26 cellular contexts compared by ENCODE assay signal in the genomic region with DNA sequence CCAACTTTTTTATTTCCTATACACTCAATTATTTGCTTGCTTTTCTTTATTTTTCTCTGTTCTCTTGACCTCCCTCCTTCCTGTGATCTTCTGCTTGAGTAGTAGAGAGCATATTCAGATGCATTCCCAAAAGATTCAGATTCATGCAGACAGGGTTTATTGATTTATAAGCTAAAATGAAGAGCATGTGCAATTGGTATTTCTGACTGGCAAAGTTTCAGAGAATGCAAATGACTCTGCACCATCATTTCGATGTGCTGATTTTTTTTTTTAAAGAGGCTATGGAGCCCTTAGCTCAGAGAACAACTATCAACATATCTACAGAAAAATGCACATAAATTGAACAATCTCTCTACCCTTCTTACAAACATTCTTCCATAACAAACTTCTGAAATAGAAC.
"Had no signal": no experiment of that assay in that cellular context is flagged by ENCODE, and none has a peak within 500 bp of the region (broad histone marks: within the 10 kb centered on the region; RNA-seq: fewer than 3 reads in every experiment).

No MANE protein-coding gene starts in this region.

- H3K27ac ChIP-seq: adrenal gland, body of pancreas, breast epithelium, SJCRH30 had no signal

- H3K36me3 Mint-ChIP-seq: activated CD8-positive, alpha-beta memory T cell treated with anti-CD3 and anti-CD28 coated beads, Interleukin-2, amount 10 ng/mL, durations not matched to agents 7 days and 5 days; activated naive CD4-positive, alpha-beta T cell treated with anti-CD3 and anti-CD28 coated beads, Interleukin-2, amount 50 U/mL, for 24 hours; activated naive CD8-positive, alpha-beta T cell treated with anti-CD3 and anti-CD28 coated beads, Interleukin-2, amount 10 ng/mL, durations not matched to agents 7 days and 5 days had no signal

- H3K27ac Mint-ChIP-seq: activated CD4-positive, alpha-beta T cell treated with anti-CD3 and anti-CD28 coated beads, Interleukin-2, amount 10 ng/mL, durations not matched to agents 24 days and 14 days; activated CD8-positive, alpha-beta memory T cell treated with anti-CD3 and anti-CD28 coated beads, Interleukin-2, amount 10 ng/mL, durations not matched to agents 7 days and 5 days; activated naive CD4-positive, alpha-beta T cell treated with anti-CD3 and anti-CD28 coated beads, Interleukin-2, amount 50 U/mL, for 24 hours; activated naive CD8-positive, alpha-beta T cell treated with anti-CD3 and anti-CD28 coated beads, Interleukin-2, amount 10 ng/mL, durations not matched to agents 7 days and 5 days; activated T-helper 2 cell treated with anti-CD3 and anti-CD28 coated beads, Interferon-gamma antibody, Interleukin-2, Interleukin-4, amounts not matched to agents 10 μg/mL and 5 μg/mL and 100 μg/mL, durations not matched to agents 14 hours and 24 hours and 36 hours; T-helper 1 cell treated with Interleukin-12 subunit alpha and Interleukin-12 subunit beta and Interleukin-4 antibody, amounts not matched to agents 30 μg/mL and 1 μg/mL, for 36 hours; T-helper 2 cell treated with Interferon-gamma antibody and Interleukin-4, amounts not matched to agents 5 μg/mL and 100 μg/mL, for 36 hours had no signal

- H3K27me3 Mint-ChIP-seq: activated CD4-positive, alpha-beta T cell treated with anti-CD3 and anti-CD28 coated beads, Interleukin-2, amount 10 ng/mL, durations not matched to agents 24 days and 14 days; activated CD8-positive, alpha-beta memory T cell treated with anti-CD3 and anti-CD28 coated beads, Interleukin-2, amount 10 ng/mL, durations not matched to agents 7 days and 5 days; activated naive CD4-positive, alpha-beta T cell treated with anti-CD3 and anti-CD28 coated beads, Interleukin-2, amount 50 U/mL, for 24 hours had no signal

- H3K4me3 Mint-ChIP-seq: activated CD4-positive, alpha-beta T cell treated with anti-CD3 and anti-CD28 coated beads, Interleukin-2, amount 10 ng/mL, durations not matched to agents 24 days and 14 days; activated CD8-positive, alpha-beta memory T cell treated with anti-CD3 and anti-CD28 coated beads, Interleukin-2, amount 10 ng/mL, durations not matched to agents 7 days and 5 days; activated naive CD4-positive, alpha-beta T cell treated with anti-CD3 and anti-CD28 coated beads, Interleukin-2, amount 50 U/mL, for 24 hours; activated naive CD8-positive, alpha-beta T cell treated with anti-CD3 and anti-CD28 coated beads, Interleukin-2, amount 10 ng/mL, durations not matched to agents 7 days and 5 days; T-helper 1 cell treated with Interleukin-12 subunit alpha and Interleukin-12 subunit beta and Interleukin-4 antibody, amounts not matched to agents 30 μg/mL and 1 μg/mL, for 36 hours; T-helper 2 cell treated with Interferon-gamma antibody and Interleukin-4, amounts not matched to agents 5 μg/mL and 100 μg/mL, for 36 hours had no signal

- H3K27me3 ChIP-seq: adrenal gland, body of pancreas, breast epithelium, SJCRH30 had no signal

- H3K9me3 Mint-ChIP-seq: activated CD4-positive, alpha-beta T cell treated with anti-CD3 and anti-CD28 coated beads, Interleukin-2, amount 10 ng/mL, durations not matched to agents 24 days and 14 days; activated naive CD4-positive, alpha-beta T cell treated with anti-CD3 and anti-CD28 coated beads, Interleukin-2, amount 50 U/mL, for 24 hours; activated naive CD8-positive, alpha-beta T cell treated with anti-CD3 and anti-CD28 coated beads, Interleukin-2, amount 10 ng/mL, durations not matched to agents 7 days and 5 days; activated T-helper 2 cell treated with anti-CD3 and anti-CD28 coated beads, Interferon-gamma antibody, Interleukin-2, Interleukin-4, amounts not matched to agents 10 μg/mL and 5 μg/mL and 100 μg/mL, durations not matched to agents 14 hours and 24 hours and 36 hours; T-helper 1 cell treated with Interleukin-12 subunit alpha and Interleukin-12 subunit beta and Interleukin-4 antibody, amounts not matched to agents 30 μg/mL and 1 μg/mL, for 36 hours; T-helper 2 cell treated with Interferon-gamma antibody and Interleukin-4, amounts not matched to agents 5 μg/mL and 100 μg/mL, for 36 hours had no signal

- H3K4me3 ChIP-seq: adrenal gland, body of pancreas, breast epithelium, SJCRH30 had no signal

- H3K4me1 Mint-ChIP-seq: activated CD4-positive, alpha-beta T cell treated with anti-CD3 and anti-CD28 coated beads, Interleukin-2, amount 10 ng/mL, durations not matched to agents 24 days and 14 days; activated CD8-positive, alpha-beta memory T cell treated with anti-CD3 and anti-CD28 coated beads, Interleukin-2, amount 10 ng/mL, durations not matched to agents 7 days and 5 days; activated naive CD4-positive, alpha-beta T cell treated with anti-CD3 and anti-CD28 coated beads, Interleukin-2, amount 50 U/mL, for 24 hours had no signal

- DNase-seq: activated CD4-positive, alpha-beta T cell treated with anti-CD3 and anti-CD28 coated beads, Interleukin-2, amount 10 ng/mL, durations not matched to agents 24 days and 14 days; activated CD4-positive, alpha-beta T cell treated with anti-CD3 and anti-CD28 coated beads, Interleukin-2, amount 50 U/mL, for 48 hours; activated CD8-positive, alpha-beta memory T cell treated with anti-CD3 and anti-CD28 coated beads for 24 hours; activated CD8-positive, alpha-beta memory T cell treated with anti-CD3 and anti-CD28 coated beads, Interleukin-2, amount 10 ng/mL, durations not matched to agents 7 days and 5 days; activated CD8-positive, alpha-beta memory T cell treated with anti-CD3 and anti-CD28 coated beads, Interleukin-2, amount 50 U/mL, for 48 hours; activated gamma-delta T cell; activated naive CD4-positive, alpha-beta T cell treated with Interleukin-2 at 50 U/mL for 16 hours; activated naive CD8-positive, alpha-beta T cell treated with anti-CD3 and anti-CD28 coated beads, Interleukin-2, amount 10 ng/mL, durations not matched to agents 7 days and 5 days; adrenal gland; body of pancreas; NCI-H1105; NCI-H1417 treated with DMSO at 0.1 percent for 48 hours; NCI-H187 treated with DMSO at 0.1 percent for 48 hours; NCI-H2081; NCI-H2171 treated with DMSO at 0.1 percent for 48 hours; NCI-H2227 treated with DMSO at 0.1 percent for 48 hours; NCI-H524; NCI-H69; SHP77; SJCRH30; SK-N-SH had no signal

- H3K9ac ChIP-seq: SK-N-SH had no signal

- H3K9me3 ChIP-seq: adrenal gland, body of pancreas, breast epithelium, SJCRH30, SK-N-SH had no signal

- H3K36me3 ChIP-seq: adrenal gland, breast epithelium, SJCRH30 had no signal

- H3K4me2 ChIP-seq: SK-N-SH had no signal

- H3K9me2 ChIP-seq: SK-N-SH had no signal

- H3K4me1 ChIP-seq: adrenal gland, breast epithelium, SJCRH30 had no signal
